ENCODE assay signal across 1 cellular context in genomic region chr12:27382126-27382795, GRCh38.
TF ChIP-seq lines count a peak whose summit lies in the region.

No MANE protein-coding gene starts in this region.

TF ChIP-seq in HepG2, 621 proteins besides CTCF, POLR2A, EP300 and RAD21:
- no peak for TF ChIP-seq ZNF788 (CRISPR knock-in tag; IDR thresholded peaks at IDR 0.05; ENCODE audit: borderline replicate concordance)
- no peak for TF ChIP-seq NAIF1 (CRISPR knock-in tag; IDR thresholded peaks at IDR 0.05; ENCODE audit: borderline replicate concordance)
- no peak for TF ChIP-seq ZNF138 (CRISPR knock-in tag; IDR thresholded peaks at IDR 0.05; ENCODE audit: low read depth)
- TF ChIP-seq MED1 (CRISPR knock-in tag; IDR thresholded peaks at IDR 0.05): no peak
- no peak for TF ChIP-seq MED13 (CRISPR knock-in tag; IDR thresholded peaks at IDR 0.05)
- TF ChIP-seq FOXK2 (IDR thresholded peaks at IDR 0.05): no peak
